ENCODE assay signal across 13 cellular contexts in the genomic region with DNA sequence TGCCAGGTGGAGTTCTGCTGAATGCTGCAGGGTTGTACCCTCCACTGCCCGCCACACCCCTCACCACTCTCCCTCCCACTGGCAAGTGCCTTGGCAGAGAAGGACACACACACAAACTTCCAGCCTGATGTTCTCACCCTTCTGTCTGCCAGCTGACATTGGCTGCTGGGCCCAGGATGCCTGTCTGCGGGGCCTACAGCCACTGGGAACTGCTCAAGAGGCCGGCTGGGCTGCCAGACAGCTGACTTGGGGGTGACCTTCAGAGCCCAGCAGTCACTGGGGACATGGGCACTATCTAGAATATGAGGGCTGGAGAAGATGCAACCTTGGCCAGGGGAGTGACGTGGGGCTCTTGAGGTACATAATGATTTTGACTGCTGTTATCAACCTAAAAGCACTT.
"Had no signal": no experiment of that assay in that cellular context is flagged by ENCODE, and none has a peak within 500 bp of the region (broad histone marks: within the 10 kb centered on the region; RNA-seq: fewer than 3 reads in every experiment).

No MANE protein-coding gene starts in this region.

- H3K9me3 ChIP-seq: gastrocnemius medialis, right lobe of liver, thoracic aorta, uterus had no signal

- H3K27ac ChIP-seq: gastrocnemius medialis, hepatocyte, right lobe of liver, thoracic aorta, uterus had no signal

- H3K27me3 ChIP-seq: gastrocnemius medialis, right lobe of liver, uterus had no signal

- H3K4me1 ChIP-seq: right lobe of liver, uterus had no signal

- ATAC-seq: gastrocnemius medialis; naive thymus-derived CD4-positive, alpha-beta T cell; right lobe of liver had no signal

- DNase-seq: activated CD4-positive, CD25-positive, alpha-beta regulatory T cell; activated T-cell treated with anti-CD3 and anti-CD28 coated beads, Interleukin-2, amount 50 U/mL, for 1 hour; gastrocnemius medialis; kidney glomerular epithelial cell; naive thymus-derived CD4-positive, alpha-beta T cell; right lobe of liver; stimulated activated CD4-positive, alpha-beta T cell treated with anti-CD3 and anti-CD28 coated beads, Interleukin-12 subunit alpha, Interleukin-12 subunit beta, amount 100 ng/mL, for 4 hours; stimulated activated naive CD4-positive, alpha-beta T cell; T-helper 2 cell; uterus had no signal

- H3K4me2 ChIP-seq: hepatocyte had no signal

- H3K36me3 ChIP-seq: gastrocnemius medialis, right lobe of liver, thoracic aorta, uterus had no signal

- H3K4me3 ChIP-seq: gastrocnemius medialis, hepatocyte, lung, right lobe of liver, thoracic aorta, uterus had no signal
